13 cellular contexts compared by ENCODE assay signal in genomic region chr10:50395279-50395678, GRCh38.
DNase-seq lines count a peak whose midpoint lies in the region; ATAC-seq and TF ChIP-seq lines count a peak whose summit lies in the region.
"Had no signal": no experiment of that assay in that cellular context is flagged by ENCODE, and none has a peak within 500 bp of the region (broad histone marks: within the 10 kb centered on the region; RNA-seq: fewer than 3 reads in every experiment).

No MANE protein-coding gene starts in this region.

- ATAC-seq in RWPE2 (ENCODE audit: low read depth) (peak; percentile 87), HG02798 (IDR thresholded peaks at IDR 0.05; ENCODE audit: poor library complexity, unreplicated experiment) (no peak), GM18861 (IDR thresholded peaks at IDR 0.05; ENCODE audit: unreplicated experiment) (no peak), HG03135 (IDR thresholded peaks at IDR 0.05; ENCODE audit: unreplicated experiment) (no peak)
- ATAC-seq: activated naive CD4-positive, alpha-beta T cell treated with anti-CD3 and anti-CD28 coated beads, Interleukin-2, amount 50 U/mL, for 72 hours; GM23338 had no signal

- TF ChIP-seq CTCF in HL-60 (IDR thresholded peaks at IDR 0.05; ENCODE audit: insufficient read depth, low read length) (no peak), RWPE2 (IDR thresholded peaks at IDR 0.05; ENCODE audit: poor library complexity, severe bottlenecking) (no peak), fibroblast of villous mesenchyme (IDR thresholded peaks at IDR 0.05; ENCODE audit: insufficient read depth, low read depth, low read length) (no peak)

- H3K4me3 ChIP-seq in HL-60 (replicated peaks; ENCODE audit: insufficient read depth, low read length) = no peak overlapping the region
- H3K4me3 ChIP-seq in RWPE2 (ENCODE audit: severe bottlenecking) = no peak overlapping the region
- no peak overlapping the region for H3K4me3 ChIP-seq in fibroblast of villous mesenchyme (ENCODE audit: low read depth, low read length)
- H3K4me3 ChIP-seq in skin epidermis = no peak overlapping the region
- H3K4me3 ChIP-seq: GM23338, tibial artery had no signal

- H3K27ac ChIP-seq in HL-60 (replicated peaks) = peak overlapping the region; percentile 37
- H3K27ac ChIP-seq in RWPE2 (ENCODE audit: poor library complexity, severe bottlenecking) = peak overlapping the region; percentile 75
- peak overlapping the region in 15 of 21 experiments; percentile 29 to 77 (median 59) for H3K27ac ChIP-seq in skin epidermis
- H3K27ac ChIP-seq: tibial artery had no signal

- DNase-seq in HL-60 (ENCODE audit: low read depth in 1 of 2, low spot score in 1 of 2) = peak; percentile 50 to 84
- DNase-seq in RWPE2 (ENCODE audit: low spot score) = no peak
- peak; percentile 74 for DNase-seq in fibroblast of villous mesenchyme (ENCODE audit: low read depth)
- DNase-seq: activated CD4-positive, alpha-beta T cell treated with anti-CD3 and anti-CD28 coated beads, Interleukin-2, amount 50 U/mL, for 4 hours; effector CD4-positive, alpha-beta T cell; KG1 had no signal

- H3K36me3 ChIP-seq in RWPE2 (ENCODE audit: low read depth) = no peaks in the 10 kb centered on the region
- H3K36me3 ChIP-seq: tibial artery had no signal

- no peaks in the 10 kb centered on the region for H3K27me3 ChIP-seq in HL-60 (ENCODE audit: insufficient read depth, poor library complexity, severe bottlenecking)
- H3K27me3 ChIP-seq in RWPE2 (ENCODE audit: insufficient read depth, poor library complexity, severe bottlenecking) = no peaks in the 10 kb centered on the region
- H3K27me3 ChIP-seq: tibial artery had no signal

- H3K4me1 ChIP-seq in RWPE2 (ENCODE audit: insufficient read depth, poor library complexity, severe bottlenecking) = peaks cover 51% of the 10 kb centered on the region

- H3K9me3 ChIP-seq in RWPE2 (ENCODE audit: severe bottlenecking) = no peaks in the 10 kb centered on the region
- H3K9me3 ChIP-seq: tibial artery had no signal
